Comparison of ENCODE assay signal across 8 cellular contexts in genomic region chr6:165308926-165309731, GRCh38. TPM values are rescaled to one million over a fixed set of nuclear protein-coding genes. Genes with fewer than 3 reads are reported as not detected.
A peak's percentile ranks its signal among the peaks of the same experiment; 100 is the strongest.
DNase-seq lines count a peak whose midpoint lies in the region; ATAC-seq lines count a peak whose summit lies in the region.

TSS of gene C6orf118 (minus strand) at chr6:165309605. CDS start at chr6:165309586, 19 bp downstream.

- peaks cover 11% of the 10 kb centered on the region in 2 donors for H3K4me1 ChIP-seq in neuronal stem cell (ENCODE audit: control insufficient read depth in 2 of 2, insufficient read depth in 1 of 2, low read depth in 1 of 2, low read length in 2 of 2)

- no peaks in the 10 kb centered on the region for H3K9me3 ChIP-seq in neuronal stem cell (replicated peaks in 1 of 2; ENCODE audit: control insufficient read depth in 2 of 2, insufficient read depth in 1 of 2, low read depth in 1 of 2, low read length in 2 of 2)

- peak within 1 kb of the TSS; percentile 54 to 73 for H3K4me3 ChIP-seq in neuronal stem cell (ENCODE audit: low read length in 2 of 2)

- peak within 1 kb of the TSS; percentile 5 for H3K14ac ChIP-seq in neuronal stem cell (ENCODE audit: low read length)

- H2BK12ac ChIP-seq in neuronal stem cell (ENCODE audit: low read length), result no peak within 1 kb of the TSS

- ATAC-seq in Right ventricle myocardium inferior (peak; percentile 91), GM19035 (IDR thresholded peaks at IDR 0.05; ENCODE audit: unreplicated experiment) (no peak)

- no peak within 1 kb of the TSS for H3K27ac ChIP-seq in neuronal stem cell (replicated peaks; ENCODE audit: low read length)

- H4K8ac ChIP-seq in neuronal stem cell (ENCODE audit: low read depth, low read length), result no peak within 1 kb of the TSS

- H2AK5ac ChIP-seq in neuronal stem cell (ENCODE audit: low read depth, low read length), result peak within 1 kb of the TSS; percentile 15

- H2AFZ ChIP-seq in neuronal stem cell (ENCODE audit: low read length), result peak within 1 kb of the TSS; percentile 89

- DNase-seq in Right ventricle myocardium inferior (ENCODE audit: missing footprints), result peak; percentile 75
- no peak for DNase-seq in cardiac septum (ENCODE audit: low spot score)
- peak; percentile 39 for DNase-seq in SW480 (ENCODE audit: low spot score)
- peak; percentile 11 for DNase-seq in globus pallidus (ENCODE audit: low spot score)
- peak; percentile 78 for DNase-seq in neuronal stem cell (ENCODE audit: low spot score)
- DNase-seq in 8988T, result no peak
- DNase-seq in effector CD4-positive, alpha-beta T cell, result no peak

- no peaks in the 10 kb centered on the region for H3K36me3 ChIP-seq in neuronal stem cell (replicated peaks in 1 of 2; ENCODE audit: control insufficient read depth in 2 of 2, insufficient read depth in 2 of 2, low read length in 2 of 2)

- peak within 1 kb of the TSS; percentile 3 for H2BK15ac ChIP-seq in neuronal stem cell (ENCODE audit: low read length)

- no peak within 1 kb of the TSS for H2BK120ac ChIP-seq in neuronal stem cell (ENCODE audit: low read depth, low read length)

- H3K9ac ChIP-seq in neuronal stem cell (ENCODE audit: low read depth, low read length, poor library complexity), result peak within 1 kb of the TSS; percentile 38

- intact Hi-C loops in Right ventricle myocardium inferior (cut with DNase I), result no loop called here
- intact Hi-C loops in cardiac septum (cut with DNase I), result no loop called here

- no peaks in the 10 kb centered on the region for H3K27me3 ChIP-seq in neuronal stem cell (ENCODE audit: control insufficient read depth in 3 of 3, insufficient read depth in 3 of 3, low read depth in 1 of 3, low read length in 3 of 3)

- no peak within 1 kb of the TSS for H3K4ac ChIP-seq in neuronal stem cell (ENCODE audit: low read length)

- no peak within 1 kb of the TSS for H3K23ac ChIP-seq in neuronal stem cell (ENCODE audit: low read depth, low read length, poor library complexity)

- no CpG with 5 or more reads among the region's 35 CpGs for WGBS in neuronal stem cell (ENCODE audit: extremely low coverage in 2 of 2, insufficient read length in 2 of 2, insufficient replicate concordance in 1 of 2), 2 donors

- peak within 1 kb of the TSS; percentile 63 for H3K18ac ChIP-seq in neuronal stem cell (ENCODE audit: low read length)

- H4K91ac ChIP-seq in neuronal stem cell (ENCODE audit: low read depth, low read length, poor library complexity), result no peak within 1 kb of the TSS

- H2BK5ac ChIP-seq in neuronal stem cell (ENCODE audit: low read length), result no peak within 1 kb of the TSS

- peak within 1 kb of the TSS; percentile 79 for H3K4me2 ChIP-seq in neuronal stem cell (ENCODE audit: insufficient read depth, low read length, poor library complexity, severe bottlenecking)

- H3K79me1 ChIP-seq in neuronal stem cell (ENCODE audit: low read depth, low read length), result no peaks in the 10 kb centered on the region

RNA-seq across cellular contexts. Expression of gene C6orf118, which starts in this region (rescaled TPM):
- total RNA-seq in Right ventricle myocardium inferior, result not detected
- total RNA-seq in cardiac septum, result not detected
- polyA plus RNA-seq in neuronal stem cell (2013, experiment 1 of 2), result 17.6 TPM
- polyA plus RNA-seq in neuronal stem cell (2013, experiment 2 of 2), result 15.7 TPM

Comparison
In these comparisons a context has a peak if more than half of its experiments do, and no peak if none do; other contexts are left out.
1. Peak in DNase-seq and ATAC-seq in Right ventricle myocardium inferior; RNA of the gene not detected or under 1 TPM.
2. DNase-seq: peak in SW480 (single experiment), globus pallidus (single experiment) and neuronal stem cell (single experiment); none in cardiac septum (single experiment), 8988T (single experiment) and effector CD4-positive, alpha-beta T cell (single experiment).